ENCODE assay signal across 9 cellular contexts in genomic region chr1:15100369-15101111, GRCh38. TPM values are rescaled to one million over a fixed set of nuclear protein-coding genes. Genes with fewer than 3 reads are reported as not detected.
A peak's percentile ranks its signal among the peaks of the same experiment; 100 is the strongest.
DNase-seq lines count a peak whose midpoint lies in the region; ATAC-seq and TF ChIP-seq lines count a peak whose summit lies in the region.
"Had no signal": no experiment of that assay in that cellular context is flagged by ENCODE, and none has a peak within 500 bp of the region (broad histone marks: within the 10 kb centered on the region; RNA-seq: fewer than 3 reads in every experiment).

No MANE protein-coding gene starts in this region.

- H3K27me3 Mint-ChIP-seq in Caco-2 (ENCODE audit: insufficient read depth, unreplicated experiment) (peaks cover 21% of the 10 kb centered on the region), HFFc6 (ENCODE audit: insufficient read depth) (peaks cover 14% of the 10 kb centered on the region)

- H3K4me3 Mint-ChIP-seq in Caco-2 (ENCODE audit: unreplicated experiment) (peak overlapping the region; percentile 1), HFFc6 (no peak overlapping the region)

- POLR2A ChIA-PET in Caco-2 (lab: Charles Lee): no interaction called here

- 0 out of 2 replicates have a peak, but pooled peaks cover 5% of the 10 kb centered on the region for H3K4me1 ChIP-seq in Caco-2
- H3K4me1 ChIP-seq: SJSA1 had no signal

- H3K9me3 ChIP-seq in Caco-2: no peaks in the 10 kb centered on the region

- intact Hi-C loops in Caco-2 (cut with micrococcal nuclease; ENCODE audit: unreplicated experiment): loop anchor here (1.0 to 10.0 kb wide), 4 partner anchors 38 to 1136 kb away; no protein-coding TSS in a partner anchor
- intact Hi-C loops in Right ventricle myocardium superior (cut with DNase I): no loop called here

- H3K9me3 Mint-ChIP-seq in Caco-2 (ENCODE audit: unreplicated experiment): no peaks in the 10 kb centered on the region
- peaks cover 6% of the 10 kb centered on the region for H3K9me3 Mint-ChIP-seq in HFFc6

- no peak overlapping the region for H3K4me3 ChIP-seq in Caco-2 (ENCODE audit: low read depth, low read length)
- H3K4me3 ChIP-seq: SJSA1 had no signal

- DNase-seq in Caco-2: peak; percentile 61 to 72
- DNase-seq in HFFc6: peak; percentile 14
- DNase-seq in OCI-M1 (lab: John Stamatoyannopoulos, UW): peak; percentile 54
- peak; percentile 46 for DNase-seq in activated naive CD4-positive, alpha-beta T cell treated with Interleukin-2 at 50 U/mL for 16 hours
- no peak for DNase-seq in Right ventricle myocardium superior
- peak; percentile 75 for DNase-seq in retina

- no peaks in the 10 kb centered on the region; the same call in none of the 2 replicates for H3K27me3 ChIP-seq in Caco-2 (replicated peaks; ENCODE audit: control insufficient read depth, insufficient read depth, low read length)
- H3K27me3 ChIP-seq: SJSA1 had no signal

- BruUV-seq in Caco-2 (replicated peaks; lab: Mats Ljungman, UMichigan): no TSS peak

- CTCF ChIA-PET in Caco-2 (lab: Charles Lee): interaction anchor here (0.5 to 1.0 kb wide), 2 partner anchors 11 to 105 kb away, joined by 3 to 6 read pairs; no protein-coding TSS in a partner anchor

- H3K36me3 ChIP-seq in Caco-2 (ENCODE audit: control insufficient read depth, insufficient read depth, low read length): no peaks in the 10 kb centered on the region
- H3K36me3 ChIP-seq: SJSA1 had no signal

- ATAC-seq in Right ventricle myocardium superior (ENCODE audit: poor library complexity): peak; percentile 76
- ATAC-seq in GM19463 (IDR thresholded peaks at IDR 0.05; ENCODE audit: unreplicated experiment): no peak
- ATAC-seq in HG03378 (IDR thresholded peaks at IDR 0.05; ENCODE audit: unreplicated experiment): no peak

- H3K4me1 Mint-ChIP-seq in Caco-2 (ENCODE audit: low read depth, unreplicated experiment): peaks cover 10% of the 10 kb centered on the region
- H3K4me1 Mint-ChIP-seq in HFFc6 (ENCODE audit: low read depth): no peaks in the 10 kb centered on the region

- H3K27ac Mint-ChIP-seq in Caco-2 (ENCODE audit: unreplicated experiment) (no peak overlapping the region), HFFc6 (no peak overlapping the region)

- no peaks in the 10 kb centered on the region for H3K36me3 Mint-ChIP-seq in Caco-2 (ENCODE audit: insufficient read depth, unreplicated experiment)
- H3K36me3 Mint-ChIP-seq in HFFc6 (ENCODE audit: low read depth): no peaks in the 10 kb centered on the region

- peak; percentile 82 to 88 for TF ChIP-seq CTCF in Caco-2 (IDR thresholded peaks at IDR 0.05; ENCODE audit: insufficient read depth in 1 of 2, low read depth in 1 of 2, low read length in 1 of 2, severe bottlenecking in 1 of 2, unreplicated experiment in 1 of 2)
- TF ChIP-seq CTCF in HFFc6 (IDR thresholded peaks at IDR 0.05): peak; percentile 95

RNA-seq across cellular contexts. Expression of gene TMEM51, which starts 53.0 kb away (rescaled TPM):
- total RNA-seq in Caco-2 (2022) (24.7 and 25.0 TPM in 2 replicates), Right ventricle myocardium superior (3.4 TPM)
- 1 to 10 TPM; 4.8 to 6.8 (median 6.6) TPM for total RNA-seq in HFFc6 (2021; fragmentation: NEBNext Ultra II Directional; extraction: Animal tissue kit (Norgen Biotek cat#: 25700))
